In the genomic region with DNA sequence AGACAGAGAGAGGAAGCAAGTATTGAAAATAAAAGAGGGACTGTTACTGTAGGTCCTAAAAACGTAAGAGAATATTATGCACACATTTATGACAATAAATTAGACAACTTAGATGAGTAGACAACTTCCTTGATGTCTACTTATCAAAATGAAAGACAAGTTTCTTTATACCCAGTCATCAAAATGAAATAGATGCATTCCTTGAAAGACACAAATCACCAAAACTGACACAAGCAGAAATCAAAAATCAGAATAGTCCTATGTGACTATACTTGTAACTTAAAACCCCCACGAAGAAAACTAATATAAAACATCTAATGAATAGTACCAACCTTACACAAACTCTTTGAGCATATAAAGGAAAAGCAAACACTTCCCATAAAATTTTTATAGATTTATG, we compare ENCODE assay signal across 24 cellular contexts. TPM values are rescaled to one million over a fixed set of nuclear protein-coding genes. Genes with fewer than 3 reads are reported as not detected.
DNase-seq lines count a peak whose midpoint lies in the region; ATAC-seq, FAIRE-seq and TF ChIP-seq lines count a peak whose summit lies in the region.
"Had no signal": no experiment of that assay in that cellular context is flagged by ENCODE, and none has a peak within 500 bp of the region (broad histone marks: within the 10 kb centered on the region; RNA-seq: fewer than 3 reads in every experiment).

No MANE protein-coding gene starts in this region.

- H3K27ac Mint-ChIP-seq in T-helper 2 cell treated with Interferon-gamma antibody and Interleukin-4, amounts not matched to agents 5 μg/mL and 100 μg/mL, for 36 hours = no peak overlapping the region
- H3K27ac Mint-ChIP-seq in Calu3 (ENCODE audit: unreplicated experiment) = peak overlapping the region; percentile 37
- H3K27ac Mint-ChIP-seq: B cell had no signal

- no peak overlapping the region for H3K27ac ChIP-seq in OCI-LY3 (ENCODE audit: low read length)
- peak overlapping the region; percentile 26 for H3K27ac ChIP-seq in GM12878 (ENCODE audit: control insufficient read depth, insufficient read depth)
- no peak overlapping the region for H3K27ac ChIP-seq in smooth muscle cell (ENCODE audit: low read depth)
- H3K27ac ChIP-seq: 22Rv1, C4-2B, SJSA1 had no signal

- no peak for FAIRE-seq in GM12878 (lab: Jason Lieb, UNC)
- FAIRE-seq: HepG2 had no signal

- POLR2A ChIA-PET in GM12878 (lab: Charles Lee) = interaction anchor here (3.0 to 3.9 kb wide), 2 partner anchors 11 to 14 kb away, joined by 8 to 37 read pairs; partner anchors contain the start of gene RTN4

- H4K20me1 ChIP-seq in OCI-LY3 (ENCODE audit: insufficient read depth, low read length) (peaks cover 77% of the 10 kb centered on the region), GM12878 (ENCODE audit: control insufficient read depth, insufficient read depth) (no peaks in the 10 kb centered on the region), smooth muscle cell (ENCODE audit: low read depth) (peaks cover 100% of the 10 kb centered on the region)

- WGBS in GM12878 (ENCODE audit: insufficient coverage, insufficient replicate concordance, low lambda C conversion rate, missing lambda C conversion rate) = 0% methylated on average over 2 of the region's 2 CpGs
- whole genome bisulfite sequencing in smooth muscle cell (ENCODE audit: low lambda C conversion rate) = 77% methylated on average over 2 of the region's 2 CpGs

- H3K36me3 ChIP-seq in OCI-LY3 (replicated peaks; ENCODE audit: low read depth, low read length) (peaks cover 13% of the 10 kb centered on the region), GM12878 (ENCODE audit: control insufficient read depth in 2 of 2, insufficient read depth in 2 of 2, low read length in 1 of 2) (no peaks in the 10 kb centered on the region), smooth muscle cell (ENCODE audit: low read depth) (no peaks in the 10 kb centered on the region)

- H3K79me2 ChIP-seq in OCI-LY3 (ENCODE audit: low read length) = peaks cover 96% of the 10 kb centered on the region
- peaks cover 96% of the 10 kb centered on the region for H3K79me2 ChIP-seq in GM12878 (ENCODE audit: control insufficient read depth, insufficient read depth, low read length)
- H3K79me2 ChIP-seq in smooth muscle cell (ENCODE audit: low read depth) = peaks cover 100% of the 10 kb centered on the region

- peaks cover 30% of the 10 kb centered on the region for H3K4me1 ChIP-seq in OCI-LY3 (ENCODE audit: low read length)
- peaks cover 19% of the 10 kb centered on the region for H3K4me1 ChIP-seq in GM12878 (ENCODE audit: control insufficient read depth, insufficient read depth, low read length)
- H3K4me1 ChIP-seq in smooth muscle cell (ENCODE audit: low read depth) = peaks cover 3% of the 10 kb centered on the region
- H3K4me1 ChIP-seq: Caco-2 had no signal

- H3K27me3 ChIP-seq in OCI-LY3 (ENCODE audit: low read depth, low read length) (no peaks in the 10 kb centered on the region), GM12878 (replicated peaks in 1 of 2; ENCODE audit: control insufficient read depth in 2 of 2, insufficient read depth in 2 of 2, low read length in 1 of 2) (no peaks in the 10 kb centered on the region), smooth muscle cell (ENCODE audit: low read depth) (no peaks in the 10 kb centered on the region)
- H3K27me3 ChIP-seq: SJSA1 had no signal

- peaks cover 12% of the 10 kb centered on the region; the same call in 1 of the 2 replicates for H3K9me3 ChIP-seq in OCI-LY3 (ENCODE audit: insufficient read depth, low read length)
- peaks cover 4% of the 10 kb centered on the region; the same call in 2 of the 3 replicates for H3K9me3 ChIP-seq in GM12878 (replicated peaks; ENCODE audit: control insufficient read depth, insufficient read depth, low read length)
- no peaks in the 10 kb centered on the region for H3K9me3 ChIP-seq in smooth muscle cell (replicated peaks; ENCODE audit: low read depth)
- H3K9me3 ChIP-seq: Caco-2, SJSA1 had no signal

- H2AFZ ChIP-seq in OCI-LY3 (ENCODE audit: low read depth, low read length) (no peak overlapping the region), GM12878 (ENCODE audit: control insufficient read depth, low read depth, low read length) (no peak overlapping the region), smooth muscle cell (ENCODE audit: low read depth) (no peak overlapping the region)

- no peak for TF ChIP-seq POLR2A in GM12878 (IDR thresholded peaks at IDR 0.05; ENCODE audit: low read depth, low read length)

- peak overlapping the region; percentile 10 for H3K4me3 Mint-ChIP-seq in T-helper 2 cell treated with Interferon-gamma antibody and Interleukin-4, amounts not matched to agents 5 μg/mL and 100 μg/mL, for 36 hours
- peak overlapping the region; percentile 1 for H3K4me3 Mint-ChIP-seq in Calu3 (ENCODE audit: low read depth, unreplicated experiment)
- H3K4me3 Mint-ChIP-seq: B cell; CD8-positive, alpha-beta T cell had no signal

- no peak for DNase-seq in T-helper 2 cell treated with Interferon-gamma antibody and Interleukin-4, amounts not matched to agents 5 μg/mL and 100 μg/mL, for 36 hours (ENCODE audit: low spot score)
- no peak for DNase-seq in T-helper 2 cell
- DNase-seq in Calu3 = no peak
- no peak for DNase-seq in GM12878 (ENCODE audit: low read depth, low spot score)
- DNase-seq in smooth muscle cell (lab: John Stamatoyannopoulos, UW; ENCODE audit: unreplicated experiment) = no peak
- DNase-seq in stimulated activated CD4-positive, alpha-beta T cell treated with anti-CD3 and anti-CD28 coated beads, Interleukin-15, amount 100 ng/mL, for 24 hours = no peak
- DNase-seq: Caco-2; CD8-positive, alpha-beta T cell; DMS 273 treated with DMSO at 0.1 percent for 48 hours; DMS79; EL; GDM1; KBM-7; MM.1S; NCI-H2029; NCI-H526 treated with DMSO at 0.1 percent for 48 hours; Right ventricle myocardium superior had no signal

- peaks cover 48% of the 10 kb centered on the region for H3K4me1 Mint-ChIP-seq in T-helper 2 cell treated with Interferon-gamma antibody and Interleukin-4, amounts not matched to agents 5 μg/mL and 100 μg/mL, for 36 hours (ENCODE audit: low read depth)
- H3K4me1 Mint-ChIP-seq in Calu3 (ENCODE audit: low read depth, unreplicated experiment) = peaks cover 47% of the 10 kb centered on the region

- H3K4me2 ChIP-seq in OCI-LY3 (ENCODE audit: low read length) (peak overlapping the region; percentile 51), GM12878 (ENCODE audit: control insufficient read depth, insufficient read depth) (peak overlapping the region; percentile 22), smooth muscle cell (no peak overlapping the region)

- BruUV-seq in Calu3 (replicated peaks; lab: Mats Ljungman, UMichigan) (no TSS peak), GM12878 (replicated peaks; lab: Mats Ljungman, UMichigan) (no TSS peak)

- H3K4me3 ChIP-seq in OCI-LY3 (ENCODE audit: low read length) (peak overlapping the region; percentile 20; the same call in 1 of the 2 replicates), GM12878 (peak overlapping the region; percentile 19; the same call in 1 of the 2 replicates), smooth muscle cell (no peak overlapping the region)
- H3K4me3 ChIP-seq: SJSA1 had no signal

- intact Hi-C loops in Calu3 (cut with micrococcal nuclease; ENCODE audit: unreplicated experiment) = no loop called here
- intact Hi-C loops in GM12878 (cut with micrococcal nuclease; ENCODE audit: unreplicated experiment) = no loop called here

- no peaks in the 10 kb centered on the region for H3F3A ChIP-seq in smooth muscle cell (ENCODE audit: low read depth)

- RAD21 ChIA-PET in GM12878 (lab: Charles Lee; ENCODE audit: unreplicated experiment) = interaction anchor here (0.7 to 1.4 kb wide), 3 partner anchors 10 to 1482 kb away, joined by 3 to 7 read pairs (median 6); no protein-coding TSS in a partner anchor

- H3K36me3 Mint-ChIP-seq in T-helper 2 cell treated with Interferon-gamma antibody and Interleukin-4, amounts not matched to agents 5 μg/mL and 100 μg/mL, for 36 hours (ENCODE audit: low read depth) = peaks cover 38% of the 10 kb centered on the region
- no peaks in the 10 kb centered on the region for H3K36me3 Mint-ChIP-seq in Calu3 (ENCODE audit: insufficient read depth, unreplicated experiment)

- CTCF ChIA-PET in Calu3 (lab: Charles Lee) = interaction anchor here (1.1 kb wide), 1 partner anchor 19 kb away, joined by 3 read pairs; no protein-coding TSS in a partner anchor
- CTCF ChIA-PET in GM12878 (lab: Yijun Ruan, JAX) = interaction anchor here (1.4 to 3.0 kb wide), 5 partner anchors 10 to 136 kb away, joined by 3 to 8 read pairs (median 5); partner anchors contain the start of gene RTN4

- SMC1A ChIA-PET in GM12878 (lab: Charles Lee; ENCODE audit: uncharacterized antibody, unreplicated experiment) = interaction anchor here (0.8 to 4.4 kb wide), 5 partner anchors 10 to 25 kb away, joined by 3 to 18 read pairs (median 7); partner anchors contain the start of gene RTN4

- peaks cover 26% of the 10 kb centered on the region for H3K9me3 Mint-ChIP-seq in T-helper 2 cell treated with Interferon-gamma antibody and Interleukin-4, amounts not matched to agents 5 μg/mL and 100 μg/mL, for 36 hours
- H3K9me3 Mint-ChIP-seq in Calu3 (ENCODE audit: low read depth, unreplicated experiment) = no peaks in the 10 kb centered on the region

- TF ChIP-seq EP300 in GM12878 (IDR thresholded peaks at IDR 0.05; ENCODE audit: borderline replicate concordance in 1 of 2, control insufficient read depth in 1 of 2, low read depth in 2 of 2, low read length in 2 of 2) = no peak

- H3K9ac ChIP-seq in OCI-LY3 (ENCODE audit: low read length) (no peak overlapping the region), GM12878 (ENCODE audit: control insufficient read depth, insufficient read depth, low read length) (no peak overlapping the region), smooth muscle cell (ENCODE audit: low read depth) (no peak overlapping the region)

- TF ChIP-seq CTCF in Calu3 (IDR thresholded peaks at IDR 0.05; ENCODE audit: unreplicated experiment) = no peak
- no peak for TF ChIP-seq CTCF in OCI-LY3 (IDR thresholded peaks at IDR 0.05; ENCODE audit: low read depth, low read length)
- TF ChIP-seq CTCF in GM12878 (IDR thresholded peaks at IDR 0.05 in 2 of 3, conservative IDR thresholded peaks at IDR 0.05 in 1 of 3; ENCODE audit: control insufficient read depth in 2 of 3, extremely low read depth in 1 of 3, insufficient read depth in 1 of 3, low read depth in 3 of 3, low read length in 3 of 3) = no peak
- TF ChIP-seq CTCF in smooth muscle cell (IDR thresholded peaks at IDR 0.05; ENCODE audit: borderline replicate concordance, insufficient read depth, poor library complexity, severe bottlenecking) = no peak

- ATAC-seq in GM12878 = peak; percentile 33; the same call in 2 of the 3 replicates
- no peak for ATAC-seq in HG03520 (IDR thresholded peaks at IDR 0.05; ENCODE audit: unreplicated experiment)
- ATAC-seq: CD8-positive, alpha-beta T cell; HepG2 had no signal

- TF ChIP-seq RAD21 in GM12878 (IDR thresholded peaks at IDR 0.05; ENCODE audit: insufficient read depth, low read depth, low read length) = no peak

- H3K27me3 Mint-ChIP-seq in T-helper 2 cell treated with Interferon-gamma antibody and Interleukin-4, amounts not matched to agents 5 μg/mL and 100 μg/mL, for 36 hours (ENCODE audit: low read depth) = no peaks in the 10 kb centered on the region
- H3K27me3 Mint-ChIP-seq in Calu3 (ENCODE audit: unreplicated experiment) = no peaks in the 10 kb centered on the region
- H3K27me3 Mint-ChIP-seq: B cell had no signal

- in situ Hi-C loops in GM12878 (cut with MboI) = no loop called here

RNA-seq across cellular contexts. Expression of gene RTN4, which starts 14.5 kb away (rescaled TPM):
- total RNA-seq in Calu3 (2022) (386 and 394 TPM in 2 replicates), GM12878 (2014; rRNA removed) (55.5 and 56.0 TPM in 2 replicates), GM12878 (2014; rRNA removed; fragmentation: Illumina TruSeq; extraction: Trizol) (65.5 and 69.7 TPM in 2 replicates), GM12878 (2021) (133 TPM in 2 replicates), smooth muscle cell (246 and 295 TPM in 2 replicates)
- total RNA-seq in GM12878 (2013; cell fraction: nucleolus; rRNA removed) = 114 and 117 TPM in 2 replicates
- 56.1 TPM for polyA plus RNA-seq in GM12878 (2011; ENCODE audit: low read depth)
- polyA plus RNA-seq in GM12878 (2011; rRNA removed) (94.3 and 135 TPM in 2 replicates), GM12878 (2014; fragmentation: Illumina TruSeq; extraction: Trizol) (130 and 166 TPM in 2 replicates), GM12878 (2014; fragmentation: Nextera tagmentation; extraction: Ambion mirVana) (100 to 1,000 TPM in 1 of 2 experiments, 10 to 100 TPM in 1; 68.0 to 112 TPM), GM12878 (2014; rRNA removed) (71.2 and 72.6 TPM in 2 replicates), GM12878 (2016; fragmentation: Nextera tagmentation; extraction: Ambion mirVana) (10 to 100 TPM; 78.4 to 88.1 TPM), smooth muscle cell (335 and 371 TPM in 2 replicates)
- polyA plus RNA-seq in GM12878 (2011; cell fraction: cytosol; rRNA removed) = 31.6 and 46.1 TPM in 2 replicates
- polyA plus RNA-seq in GM12878 (2011; cell fraction: nucleus; rRNA removed) = 43.0 and 55.6 TPM in 2 replicates
- 94.6 and 95.7 TPM in 2 replicates for polyA plus RNA-seq in GM12878 (2012)
- 50.2 and 64.6 TPM in 2 replicates for polyA minus RNA-seq in GM12878 (2011; rRNA and poly(A)+ RNA removed)
- 23.1 and 32.0 TPM in 2 replicates for polyA minus RNA-seq in GM12878 (2011; cell fraction: cytosol; rRNA and poly(A)+ RNA removed)
- 25.6 and 43.1 TPM in 2 replicates for polyA minus RNA-seq in GM12878 (2011; cell fraction: nucleus; rRNA and poly(A)+ RNA removed)
